8 cellular contexts compared by ENCODE assay signal in the genomic region with DNA sequence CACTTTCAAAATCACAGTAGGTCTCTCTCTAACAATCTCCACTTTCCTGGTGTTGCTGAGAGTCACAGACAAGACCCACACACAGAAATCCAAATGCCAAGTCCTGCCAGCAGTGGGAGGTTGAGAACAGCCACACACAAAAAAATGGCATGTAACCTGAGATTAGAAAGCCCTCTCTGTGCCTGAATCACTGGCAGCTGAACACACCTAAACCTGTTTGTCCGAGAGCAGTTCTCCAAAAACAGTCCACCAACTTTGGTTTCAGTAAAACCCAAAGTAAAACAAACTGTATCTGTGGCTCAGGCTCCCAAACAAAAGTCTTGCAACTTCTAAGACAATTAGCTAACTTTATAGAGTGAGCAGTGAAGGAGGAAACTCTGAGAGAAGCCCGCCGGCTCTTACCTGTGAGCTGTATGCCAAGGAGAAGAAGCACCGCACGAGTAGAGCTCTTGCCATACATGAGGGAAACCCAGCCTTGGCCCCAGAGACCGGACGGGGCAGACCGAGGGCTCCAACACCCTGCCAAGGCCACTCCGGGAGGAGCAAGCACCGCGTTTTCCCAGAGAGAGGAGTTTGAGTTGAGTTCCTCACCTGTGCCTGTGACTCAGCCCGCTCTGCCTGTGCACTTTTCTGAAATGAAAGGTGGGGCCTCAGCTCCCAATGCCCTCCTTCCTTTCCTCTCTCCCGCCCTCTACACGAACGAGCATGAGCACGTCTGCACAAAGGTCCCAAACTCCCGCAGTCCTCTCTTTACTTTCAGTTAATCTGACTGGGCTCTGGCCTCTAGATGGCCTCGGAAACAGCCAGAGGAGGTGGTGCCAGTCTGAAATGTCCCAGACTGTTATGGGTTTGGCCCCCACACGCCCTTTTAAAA. TPM values are rescaled to one million over a fixed set of nuclear protein-coding genes. Genes with fewer than 3 reads are reported as not detected.
DNase-seq lines count a peak whose midpoint lies in the region; ATAC-seq and TF ChIP-seq lines count a peak whose summit lies in the region.

Gene MPZL2, minus strand, starts transcription at position 604 of the 874 bp plus-strand sequence. Its CDS starts 144 bp downstream, at position 460.

- in situ Hi-C loops in G401 (cut with HindIII; ENCODE audit: low sequenced_read_pairs) = no loop called here

- peak; percentile 28 for TF ChIP-seq CTCF in C4-2B (conservative IDR thresholded peaks at IDR 0.05)
- peak; percentile 33 for TF ChIP-seq CTCF in LNCaP clone FGC (IDR thresholded peaks at IDR 0.05; ENCODE audit: control insufficient read depth, extremely low read depth, insufficient read depth)

- H3K4me1 Mint-ChIP-seq in activated naive CD4-positive, alpha-beta T cell treated with anti-CD3 and anti-CD28 coated beads for 36 hours (ENCODE audit: low read depth) = peaks cover 39% of the 10 kb centered on the region

- H3K36me3 Mint-ChIP-seq in activated naive CD4-positive, alpha-beta T cell treated with anti-CD3 and anti-CD28 coated beads for 36 hours (ENCODE audit: low read depth) = peaks cover 29% of the 10 kb centered on the region

- peak; percentile 64 for DNase-seq in LNCaP clone FGC (ENCODE audit: low read depth)
- DNase-seq in activated naive CD4-positive, alpha-beta T cell treated with anti-CD3 and anti-CD28 coated beads for 36 hours = peak; percentile 73
- no peak for DNase-seq in G401 (ENCODE audit: low spot score)

- peak within 1 kb of the TSS; percentile 68 for H3K27ac Mint-ChIP-seq in activated naive CD4-positive, alpha-beta T cell treated with anti-CD3 and anti-CD28 coated beads for 36 hours

- H3K27ac ChIP-seq in C4-2B (peak within 1 kb of the TSS; percentile 85), skin epidermis (peak within 1 kb of the TSS in 20 of 21 experiments; percentile 67 to 90 (median 80))

- ATAC-seq in HG03354 (IDR thresholded peaks at IDR 0.05; ENCODE audit: poor library complexity, severe bottlenecking, unreplicated experiment) (no peak), HG02588 (IDR thresholded peaks at IDR 0.05; ENCODE audit: unreplicated experiment) (no peak)

- no peaks in the 10 kb centered on the region for H3K9me3 Mint-ChIP-seq in activated naive CD4-positive, alpha-beta T cell treated with anti-CD3 and anti-CD28 coated beads for 36 hours

- CTCF ChIA-PET in activated naive CD4-positive, alpha-beta T cell treated with anti-CD3 and anti-CD28 coated beads for 36 hours (lab: Charles Lee) = interaction anchor here (0.6 to 5.9 kb wide), 14 partner anchors 9 to 810 kb away, joined by 3 to 36 read pairs (median 4); no protein-coding TSS in a partner anchor

- H3K4me3 ChIP-seq in LNCaP clone FGC (ENCODE audit: low read depth, low read length) (peak within 1 kb of the TSS; percentile 52), iPS-11a (ENCODE audit: low read depth, low read length) (peak within 1 kb of the TSS; percentile 42), skin epidermis (peak within 1 kb of the TSS; percentile 24 to 53 (median 37))

- no peaks in the 10 kb centered on the region for H3K27me3 Mint-ChIP-seq in activated naive CD4-positive, alpha-beta T cell treated with anti-CD3 and anti-CD28 coated beads for 36 hours (ENCODE audit: low read depth)

- peak within 1 kb of the TSS; percentile 86 for H3K4me3 Mint-ChIP-seq in activated naive CD4-positive, alpha-beta T cell treated with anti-CD3 and anti-CD28 coated beads for 36 hours

- intact Hi-C loops in activated naive CD4-positive, alpha-beta T cell treated with anti-CD3 and anti-CD28 coated beads for 36 hours (cut with micrococcal nuclease) = loop anchor here (1.0 kb wide), 4 partner anchors 11 to 32 kb away; partner anchors contain the start of gene MPZL3

RNA-seq across cellular contexts. Expression of gene MPZL2, which starts in this region (rescaled TPM):
- total RNA-seq in activated naive CD4-positive, alpha-beta T cell treated with anti-CD3 and anti-CD28 coated beads for 36 hours = 10 to 100 TPM; 25.3 to 28.4 TPM
- total RNA-seq in G401 (2014; rRNA removed; shearing (Covaris generic)) = not detected in 2 replicates

Comparison
In these comparisons a context has a peak if more than half of its experiments do, and no peak if none do; other contexts are left out.
1. RNA of gene MPZL2 (total RNA-seq): 25.3 to 28.4 TPM in activated naive CD4-positive, alpha-beta T cell treated with anti-CD3 and anti-CD28 coated beads for 36 hours; not detected in G401; every median in the first group is over 10 times any median in the second.
2. Peak in every context shown above with its lines, with median percentiles within 50 percentile points of each other: H3K4me3 ChIP-seq.